16 cellular contexts compared by ENCODE assay signal in the genomic region with DNA sequence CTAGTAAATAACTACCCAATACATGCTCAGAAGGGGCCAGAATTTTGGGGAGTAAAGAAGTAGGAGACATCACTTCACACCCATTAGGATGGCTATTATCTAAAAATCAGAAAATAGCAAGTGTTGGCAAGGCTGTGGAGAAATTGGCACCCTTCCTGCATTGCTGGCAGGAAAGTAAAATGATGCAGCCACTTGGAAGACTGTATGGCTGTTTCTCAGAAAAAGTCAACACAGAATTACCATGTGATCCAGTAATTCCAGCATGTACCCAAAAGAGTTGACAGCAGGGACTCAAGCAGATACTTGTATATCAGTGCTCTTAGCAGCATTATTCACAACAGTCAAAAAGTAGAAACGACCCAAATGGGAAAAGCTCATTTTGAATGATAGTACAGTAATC.
A peak's percentile ranks its signal among the peaks of the same experiment; 100 is the strongest.
DNase-seq lines count a peak whose midpoint lies in the region; ATAC-seq and TF ChIP-seq lines count a peak whose summit lies in the region.
"Had no signal": no experiment of that assay in that cellular context is flagged by ENCODE, and none has a peak within 500 bp of the region (broad histone marks: within the 10 kb centered on the region; RNA-seq: fewer than 3 reads in every experiment).

No MANE protein-coding gene starts in this region.

- intact Hi-C loops in left cardiac atrium (cut with DNase I) (no loop called here), cardiac septum (cut with DNase I) (no loop called here)

- peak overlapping the region in 2 of 3 experiments; percentile 22 to 54 for H3K27ac Mint-ChIP-seq in nephron
- H3K27ac Mint-ChIP-seq: HFFc6 had no signal

- H3K9me3 Mint-ChIP-seq in nephron, result no peaks in the 10 kb centered on the region
- H3K9me3 Mint-ChIP-seq: HFFc6 had no signal

- no peaks in the 10 kb centered on the region for H3K27me3 Mint-ChIP-seq in nephron (ENCODE audit: low read depth)

- H3K4me1 Mint-ChIP-seq in nephron, result peaks cover 49% of the 10 kb centered on the region

- DNase-seq in left cardiac atrium, result no peak
- DNase-seq in cardiac septum (ENCODE audit: low spot score), result no peak
- DNase-seq in NCI-H446 (lab: John Stamatoyannopoulos, UW), result peak; percentile 23 to 81
- peak; percentile 62 for DNase-seq in cerebellum (ENCODE audit: low spot score)
- DNase-seq in ecto neural progenitor cell (ENCODE audit: low spot score), result no peak
- DNase-seq in stimulated activated CD4-positive, alpha-beta T cell treated with anti-CD3 and anti-CD28 coated beads, Interleukin-4, amount 100 ng/mL, for 24 hours, result no peak
- DNase-seq: DMS79 treated with DMSO at 0.1 percent for 48 hours, H7, HFFc6, NCI-H1417 treated with DMSO at 0.1 percent for 48 hours, NCI-H187 treated with DMSO at 0.1 percent for 48 hours, NCI-H69, SIG-M5 had no signal

- ATAC-seq in left cardiac atrium (peak; percentile 59 to 77), HG02870 (IDR thresholded peaks at IDR 0.05; ENCODE audit: unreplicated experiment) (no peak)
- ATAC-seq: SK-N-SH treated with all-trans-retinoic acid at 6 μM for 48 hours had no signal

- H3K36me3 Mint-ChIP-seq in nephron (ENCODE audit: low read depth), result no peaks in the 10 kb centered on the region

- TF ChIP-seq CTCF in nephron (IDR thresholded peaks at IDR 0.05; ENCODE audit: unreplicated experiment in 3 of 3), result no peak

- no peak overlapping the region for H3K4me3 Mint-ChIP-seq in nephron
- H3K4me3 Mint-ChIP-seq: HFFc6 had no signal

Comparison
In these comparisons a context has a peak if more than half of its experiments do, and no peak if none do; other contexts are left out.
1. DNase-seq: peak in NCI-H446 (2 of 2) and cerebellum (single experiment); none in left cardiac atrium (single experiment), cardiac septum (single experiment), ecto neural progenitor cell (single experiment) and stimulated activated CD4-positive, alpha-beta T cell treated with anti-CD3 and anti-CD28 coated beads, Interleukin-4, amount 100 ng/mL, for 24 hours (single experiment).